27 cellular contexts compared by ENCODE assay signal in the genomic region with DNA sequence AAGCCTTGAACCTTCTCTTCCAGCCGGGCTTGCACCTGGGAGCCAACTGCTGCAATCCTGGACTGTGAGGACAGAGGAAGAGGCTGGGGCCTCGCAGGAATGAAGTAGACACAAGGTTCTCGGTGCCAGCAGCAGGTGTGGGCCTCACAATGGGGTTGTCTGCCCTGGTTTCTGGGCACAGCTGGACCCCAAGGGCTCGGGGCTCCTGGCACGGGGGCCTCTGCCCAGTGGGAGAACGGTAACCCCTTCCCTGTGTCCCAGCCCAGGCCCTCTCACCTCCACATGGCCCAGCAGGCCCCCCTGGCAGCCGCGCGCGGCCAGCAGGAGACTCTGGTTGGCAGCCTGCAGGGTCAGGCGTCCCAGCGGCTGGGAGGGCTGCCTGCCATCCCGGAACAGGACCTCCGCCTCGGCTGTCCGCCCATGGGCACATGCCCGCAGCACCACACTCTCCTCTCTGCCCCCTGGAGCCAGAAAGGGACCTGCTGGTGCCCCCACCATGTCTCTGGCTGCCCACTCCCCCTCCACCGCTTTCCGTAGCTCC. TPM values are rescaled to one million over a fixed set of nuclear protein-coding genes. Genes with fewer than 3 reads are reported as not detected.
DNase-seq lines count a peak whose midpoint lies in the region; ATAC-seq and TF ChIP-seq lines count a peak whose summit lies in the region.
"Had no signal": no experiment of that assay in that cellular context is flagged by ENCODE, and none has a peak within 500 bp of the region (broad histone marks: within the 10 kb centered on the region; RNA-seq: fewer than 3 reads in every experiment).

No MANE protein-coding gene starts in this region.

- H3K4me3 Mint-ChIP-seq in activated CD4-positive, alpha-beta T cell treated with anti-CD3 and anti-CD28 coated beads, Interleukin-2, amount 10 ng/mL, durations not matched to agents 7 days and 5 days: no peak overlapping the region
- H3K4me3 Mint-ChIP-seq: activated CD4-positive, alpha-beta memory T cell treated with anti-CD3 and anti-CD28 coated beads, Interleukin-2, amount 10 ng/mL, durations not matched to agents 7 days and 5 days; activated T-helper 1 cell treated with anti-CD3 and anti-CD28 coated beads, Interleukin-12 subunit alpha, Interleukin-12 subunit beta, Interleukin-2, Interleukin-4 antibody, amounts not matched to agents 30 ng/mL and 10 ng/mL and 1 ng/mL, durations not matched to agents 14 hours and 24 hours and 36 hours; brain; GM23338; T-helper 2 cell treated with Interferon-gamma antibody and Interleukin-4, amounts not matched to agents 5 μg/mL and 100 μg/mL, for 36 hours had no signal

- no peaks in the 10 kb centered on the region for H3K27me3 Mint-ChIP-seq in activated CD4-positive, alpha-beta T cell treated with anti-CD3 and anti-CD28 coated beads, Interleukin-2, amount 10 ng/mL, durations not matched to agents 7 days and 5 days
- H3K27me3 Mint-ChIP-seq: brain had no signal

- WGBS in hepatocyte (ENCODE audit: low lambda C conversion rate, missing lambda C conversion rate): 92% methylated on average over 19 of the region's 19 CpGs
- 95% methylated on average over 14 of the region's 19 CpGs for WGBS in smooth muscle cell (ENCODE audit: low lambda C conversion rate)

- no peaks in the 10 kb centered on the region for H3K9me2 ChIP-seq in hepatocyte (replicated peaks; ENCODE audit: insufficient read depth)

- no peaks in the 10 kb centered on the region for H3F3A ChIP-seq in smooth muscle cell (ENCODE audit: low read depth)

- H3K9me3 ChIP-seq in right atrium auricular region (no peaks in the 10 kb centered on the region), hepatocyte (ENCODE audit: low read depth) (no peaks in the 10 kb centered on the region), upper lobe of right lung (no peaks in the 10 kb centered on the region), smooth muscle cell (replicated peaks; ENCODE audit: low read depth) (no peaks in the 10 kb centered on the region)
- H3K9me3 ChIP-seq: neutrophil, psoas muscle had no signal

- intact Hi-C loops in left ventricle myocardium superior (cut with micrococcal nuclease): no loop called here
- intact Hi-C loops in upper lobe of right lung (cut with DNase I): loop anchor here (10.0 kb wide), 2 partner anchors 263 to 313 kb away; no protein-coding TSS in a partner anchor

- no peaks in the 10 kb centered on the region for H4K20me1 ChIP-seq in hepatocyte (ENCODE audit: insufficient read depth, poor library complexity, severe bottlenecking)
- H4K20me1 ChIP-seq in smooth muscle cell (ENCODE audit: low read depth): no peaks in the 10 kb centered on the region

- H3K4me1 Mint-ChIP-seq in activated CD4-positive, alpha-beta T cell treated with anti-CD3 and anti-CD28 coated beads, Interleukin-2, amount 10 ng/mL, durations not matched to agents 7 days and 5 days: peaks cover 21% of the 10 kb centered on the region

- no peak overlapping the region for H3K9ac ChIP-seq in smooth muscle cell (ENCODE audit: low read depth)

- ATAC-seq in left ventricle myocardium superior (no peak), upper lobe of right lung (no peak)
- ATAC-seq: stimulated activated naive CD8-positive, alpha-beta T cell treated with anti-CD3 and anti-CD28 coated beads, Interleukin-15, Interleukin-2, amounts not matched to agents 100 U/mL and 50 U/mL, for 24 hours had no signal

- H3K4me2 ChIP-seq in hepatocyte (no peak overlapping the region), smooth muscle cell (no peak overlapping the region)
- H3K4me2 ChIP-seq: GM23338 had no signal

- no peaks in the 10 kb centered on the region for H3K9me3 Mint-ChIP-seq in activated CD4-positive, alpha-beta T cell treated with anti-CD3 and anti-CD28 coated beads, Interleukin-2, amount 10 ng/mL, durations not matched to agents 7 days and 5 days
- H3K9me3 Mint-ChIP-seq: activated CD4-positive, alpha-beta memory T cell treated with anti-CD3 and anti-CD28 coated beads, Interleukin-2, amount 10 ng/mL, durations not matched to agents 7 days and 5 days; activated T-helper 1 cell treated with anti-CD3 and anti-CD28 coated beads, Interleukin-12 subunit alpha, Interleukin-12 subunit beta, Interleukin-2, Interleukin-4 antibody, amounts not matched to agents 30 ng/mL and 10 ng/mL and 1 ng/mL, durations not matched to agents 14 hours and 24 hours and 36 hours; GM23338; T-helper 2 cell treated with Interferon-gamma antibody and Interleukin-4, amounts not matched to agents 5 μg/mL and 100 μg/mL, for 36 hours had no signal

- no peak overlapping the region for H3K27ac Mint-ChIP-seq in activated CD4-positive, alpha-beta T cell treated with anti-CD3 and anti-CD28 coated beads, Interleukin-2, amount 10 ng/mL, durations not matched to agents 7 days and 5 days
- H3K27ac Mint-ChIP-seq: activated CD4-positive, alpha-beta memory T cell treated with anti-CD3 and anti-CD28 coated beads, Interleukin-2, amount 10 ng/mL, durations not matched to agents 7 days and 5 days; activated T-helper 1 cell treated with anti-CD3 and anti-CD28 coated beads, Interleukin-12 subunit alpha, Interleukin-12 subunit beta, Interleukin-2, Interleukin-4 antibody, amounts not matched to agents 30 ng/mL and 10 ng/mL and 1 ng/mL, durations not matched to agents 14 hours and 24 hours and 36 hours; T-helper 2 cell treated with Interferon-gamma antibody and Interleukin-4, amounts not matched to agents 5 μg/mL and 100 μg/mL, for 36 hours had no signal

- H3K4me1 ChIP-seq in right atrium auricular region: peaks cover 0 to 7% of the 10 kb centered on the region in 2 donors
- H3K4me1 ChIP-seq in hepatocyte (ENCODE audit: insufficient read depth): peaks cover 7% of the 10 kb centered on the region
- H3K4me1 ChIP-seq in upper lobe of right lung: no peaks in the 10 kb centered on the region
- H3K4me1 ChIP-seq in smooth muscle cell (ENCODE audit: low read depth): peaks cover 2% of the 10 kb centered on the region

- no peaks in the 10 kb centered on the region for H3K36me3 Mint-ChIP-seq in activated CD4-positive, alpha-beta T cell treated with anti-CD3 and anti-CD28 coated beads, Interleukin-2, amount 10 ng/mL, durations not matched to agents 7 days and 5 days (ENCODE audit: low read depth)
- H3K36me3 Mint-ChIP-seq: brain had no signal

- no peaks in the 10 kb centered on the region for H3K36me3 ChIP-seq in right atrium auricular region
- no peaks in the 10 kb centered on the region for H3K36me3 ChIP-seq in hepatocyte (replicated peaks; ENCODE audit: insufficient read depth, low read depth)
- no peaks in the 10 kb centered on the region for H3K36me3 ChIP-seq in upper lobe of right lung
- H3K36me3 ChIP-seq in smooth muscle cell (ENCODE audit: low read depth): no peaks in the 10 kb centered on the region

- H2AFZ ChIP-seq in hepatocyte (no peak overlapping the region), smooth muscle cell (ENCODE audit: low read depth) (no peak overlapping the region)

- TF ChIP-seq CTCF in right atrium auricular region (IDR thresholded peaks at IDR 0.05): no peak
- no peak for TF ChIP-seq CTCF in hepatocyte (IDR thresholded peaks at IDR 0.05; ENCODE audit: poor library complexity)
- TF ChIP-seq CTCF in upper lobe of right lung (IDR thresholded peaks at IDR 0.05): no peak
- no peak for TF ChIP-seq CTCF in smooth muscle cell (IDR thresholded peaks at IDR 0.05; ENCODE audit: borderline replicate concordance, insufficient read depth, poor library complexity, severe bottlenecking)

- H3K27me3 ChIP-seq in right atrium auricular region (no peaks in the 10 kb centered on the region), hepatocyte (no peaks in the 10 kb centered on the region), upper lobe of right lung (no peaks in the 10 kb centered on the region), smooth muscle cell (ENCODE audit: low read depth) (no peaks in the 10 kb centered on the region)

- H3K27ac ChIP-seq in right atrium auricular region (no peak overlapping the region), hepatocyte (no peak overlapping the region), upper lobe of right lung (no peak overlapping the region), smooth muscle cell (ENCODE audit: low read depth) (no peak overlapping the region)
- H3K27ac ChIP-seq: 22Rv1, neutrophil, psoas muscle had no signal

- no peaks in the 10 kb centered on the region for H3K79me2 ChIP-seq in hepatocyte
- no peaks in the 10 kb centered on the region for H3K79me2 ChIP-seq in smooth muscle cell (ENCODE audit: low read depth)

- H3K4me3 ChIP-seq in right atrium auricular region (no peak overlapping the region), hepatocyte (no peak overlapping the region), upper lobe of right lung (no peak overlapping the region), smooth muscle cell (no peak overlapping the region)
- H3K4me3 ChIP-seq: GM23338, psoas muscle had no signal

- POLR2A ChIA-PET in activated CD4-positive, alpha-beta T cell treated with anti-CD3 and anti-CD28 coated beads, Interleukin-2, amount 10 ng/mL, durations not matched to agents 7 days and 5 days (lab: Charles Lee): no interaction called here

- DNase-seq in DMS53 (lab: John Stamatoyannopoulos, UW): peak; percentile 52
- no peak for DNase-seq in DMS53 treated with DMSO at 0.1 percent for 48 hours (lab: John Stamatoyannopoulos, UW; ENCODE audit: unreplicated experiment)
- peak; percentile 21 for DNase-seq in left ventricle myocardium superior
- no peak for DNase-seq in right atrium auricular region (ENCODE audit: low spot score)
- peak; percentile 4 for DNase-seq in hepatocyte (ENCODE audit: low spot score)
- peak; percentile 61 for DNase-seq in upper lobe of right lung
- DNase-seq in smooth muscle cell (lab: John Stamatoyannopoulos, UW; ENCODE audit: unreplicated experiment): no peak
- DNase-seq in activated CD4-positive, alpha-beta T cell treated with anti-CD3 and anti-CD28 coated beads, Interleukin-2, amount 10 ng/mL, durations not matched to agents 7 days and 5 days: no peak
- DNase-seq: activated CD4-positive, alpha-beta memory T cell treated with anti-CD3 and anti-CD28 coated beads, Interleukin-2, amount 10 ng/mL, durations not matched to agents 7 days and 5 days; activated CD4-positive, CD25-positive, alpha-beta regulatory T cell treated with anti-CD3 and anti-CD28 coated beads, Interleukin-2, amount 50 U/mL, for 72 hours; activated CD8-positive, alpha-beta memory T cell treated with anti-CD3 and anti-CD28 coated beads, Interleukin-2, amount 50 U/mL, for 4 hours; activated naive CD4-positive, alpha-beta T cell treated with Interleukin-2 at 50 U/mL for 16 hours; cerebellar nuclear complex; DND-41; GF-D8; mesendoderm; NCI-H2171 treated with DMSO at 0.1 percent for 48 hours; NCI-H524 treated with DMSO at 0.1 percent for 48 hours; NK-92 treated with Interleukin-12 subunit alpha and Interleukin-12 subunit beta, amount 100 ng/mL, for 24 hours; psoas muscle; stimulated activated naive CD8-positive, alpha-beta T cell treated with anti-CD3 and anti-CD28 coated beads, Interleukin-15, Interleukin-2, amounts not matched to agents 100 U/mL and 50 U/mL, for 24 hours had no signal

- CTCF ChIA-PET in activated CD4-positive, alpha-beta T cell treated with anti-CD3 and anti-CD28 coated beads, Interleukin-2, amount 10 ng/mL, durations not matched to agents 7 days and 5 days (lab: Charles Lee): interaction anchor here (0.6 kb wide), 1 partner anchor 676 kb away, joined by 6 read pairs; no protein-coding TSS in a partner anchor

RNA-seq across cellular contexts. Expression of a gene that starts 46.9 kb away (rescaled TPM):
- total RNA-seq in left ventricle myocardium superior: 0.45 TPM
- total RNA-seq in right atrium auricular region: under 1 TPM in 1 of 2 donors, not detected in 1; 0.85 TPM
- 6.7 and 9.8 TPM in 2 replicates for total RNA-seq in hepatocyte
- polyA plus RNA-seq in hepatocyte: 11.4 and 16.1 TPM in 2 replicates
- 1.2 TPM for total RNA-seq in upper lobe of right lung
- 6.1 and 9.7 TPM in 2 replicates for total RNA-seq in smooth muscle cell
- polyA plus RNA-seq in smooth muscle cell: 9.8 and 11.3 TPM in 2 replicates
- 10 to 100 TPM; 53.5 to 55.1 TPM for total RNA-seq in activated CD4-positive, alpha-beta T cell treated with anti-CD3 and anti-CD28 coated beads, Interleukin-2, amount 10 ng/mL, durations not matched to agents 7 days and 5 days

Comparison
In these comparisons a context has a peak if more than half of its experiments do, and no peak if none do; other contexts are left out.
1. DNase-seq: peak in DMS53 (single experiment), left ventricle myocardium superior (single experiment), hepatocyte (single experiment) and upper lobe of right lung (single experiment); none in DMS53 treated with DMSO at 0.1 percent for 48 hours (single experiment), right atrium auricular region (single experiment), smooth muscle cell (single experiment) and activated CD4-positive, alpha-beta T cell treated with anti-CD3 and anti-CD28 coated beads, Interleukin-2, amount 10 ng/mL, durations not matched to agents 7 days and 5 days (single experiment).